9 cellular contexts compared by ENCODE assay signal in genomic region chrX:139483721-139484120, GRCh38. TPM values are rescaled to one million over a fixed set of nuclear protein-coding genes. Genes with fewer than 3 reads are reported as not detected.
"Had no signal": no experiment of that assay in that cellular context is flagged by ENCODE, and none has a peak within 500 bp of the region (broad histone marks: within the 10 kb centered on the region; RNA-seq: fewer than 3 reads in every experiment).

No MANE protein-coding gene starts in this region.

- FAIRE-seq: H54, HTR-8/SVneo had no signal

- DNase-seq: GM23248, H9, HCEC 1CT, KBM-7 had no signal

- H3K4me3 ChIP-seq: GM23248 had no signal

- H3K4me3 Mint-ChIP-seq: H9, IgD-negative memory B cell had no signal

- H3K27ac ChIP-seq: GM23248 had no signal

- H3K4me1 Mint-ChIP-seq: H9, IgD-negative memory B cell had no signal

- H3K27me3 Mint-ChIP-seq: IgD-negative memory B cell had no signal

- H3K27ac Mint-ChIP-seq: H9, IgD-negative memory B cell had no signal

- H3K36me3 Mint-ChIP-seq: IgD-negative memory B cell had no signal

- H3K9me3 Mint-ChIP-seq: IgD-negative memory B cell had no signal

- H2AFZ ChIP-seq: GM23248 had no signal

RNA-seq across cellular contexts. Expression of gene F9, which starts 46.8 kb away (rescaled TPM):
- total RNA-seq: GM23248, H1, H9, HT-29 had no signal
- polyA plus RNA-seq: GM23248, H1, IgD-negative memory B cell had no signal
